Comparison of ENCODE assay signal across 8 cellular contexts in the genomic region with DNA sequence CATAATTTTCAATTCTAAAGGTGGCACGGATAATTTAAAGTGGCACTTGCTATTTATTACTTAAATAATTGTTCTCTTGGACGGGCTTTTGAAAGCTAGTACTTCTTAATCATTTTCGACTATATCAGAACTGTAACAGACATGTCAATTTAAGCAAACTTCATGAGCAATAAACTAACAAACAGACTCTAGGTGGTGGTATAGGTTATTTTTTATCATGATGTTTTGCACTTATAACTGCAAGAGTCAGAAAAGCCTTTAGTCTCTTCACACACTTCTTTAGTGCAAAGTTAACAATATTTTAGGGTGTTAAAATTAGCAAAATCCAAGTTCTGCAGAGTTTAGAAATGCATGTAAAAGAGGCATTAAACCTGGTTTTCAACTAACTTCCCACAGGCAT. TPM values are rescaled to one million over a fixed set of nuclear protein-coding genes. Genes with fewer than 3 reads are reported as not detected.
DNase-seq lines count a peak whose midpoint lies in the region; ATAC-seq, FAIRE-seq and TF ChIP-seq lines count a peak whose summit lies in the region.

No MANE protein-coding gene starts in this region.

- H3K4me2 ChIP-seq in HepG2 (ENCODE audit: low read depth, low read length) = peak overlapping the region; percentile 81

- H3K9ac ChIP-seq in HUES48 (ENCODE audit: low read depth, low read length) (no peak overlapping the region), HepG2 (ENCODE audit: insufficient read depth, low read depth, low read length) (peak overlapping the region; percentile 97)

- intact Hi-C loops in ascending aorta (cut with DNase I) = loop anchor here (10.0 kb wide), 2 partner anchors 422 to 1522 kb away; no protein-coding TSS in a partner anchor
- intact Hi-C loops in HepG2 (cut with micrococcal nuclease; ENCODE audit: unreplicated experiment) = loop anchor here (1.0 kb wide), 2 partner anchors 382 to 421 kb away; no protein-coding TSS in a partner anchor
- intact Hi-C loops in vagina (cut with DNase I) = loop anchor here (10.0 kb wide), 1 partner anchor 188 kb away; no protein-coding TSS in a partner anchor
- intact Hi-C loops in testis (cut with DNase I; ENCODE audit: low total_unique reads) = no loop called here

- peaks cover 85% of the 10 kb centered on the region for H3K79me2 ChIP-seq in HepG2 (ENCODE audit: insufficient read depth, low read length)

- no peaks in the 10 kb centered on the region for H3K27me3 ChIP-seq in AG04450 (ENCODE audit: control insufficient read depth, insufficient read depth, low read length)
- peaks cover 32% of the 10 kb centered on the region for H3K27me3 ChIP-seq in HUES48 (ENCODE audit: control insufficient read depth, insufficient read depth, low read length)
- H3K27me3 ChIP-seq in ascending aorta = no peaks in the 10 kb centered on the region
- peaks cover 0 to 4% of the 10 kb centered on the region in 2 experiments; a peak in 1 of 5 replicates for H3K27me3 ChIP-seq in HepG2 (ENCODE audit: control insufficient read depth in 1 of 2, insufficient read depth in 2 of 2, low read length in 2 of 2)
- H3K27me3 ChIP-seq in vagina = no peaks in the 10 kb centered on the region
- H3K27me3 ChIP-seq in testis = no peaks in the 10 kb centered on the region

- peaks cover 56% of the 10 kb centered on the region for H4K20me1 ChIP-seq in HepG2 (ENCODE audit: insufficient read depth, low read length)

- H3K4me1 ChIP-seq in HUES48 (ENCODE audit: control insufficient read depth, insufficient read depth, low read length) = peaks cover 57% of the 10 kb centered on the region
- peaks cover 0 to 34% of the 10 kb centered on the region in 2 donors for H3K4me1 ChIP-seq in ascending aorta
- H3K4me1 ChIP-seq in HepG2 (ENCODE audit: insufficient read depth, low read length) = peaks cover 57% of the 10 kb centered on the region
- peaks cover 42% of the 10 kb centered on the region for H3K4me1 ChIP-seq in vagina
- peaks cover 39% of the 10 kb centered on the region for H3K4me1 ChIP-seq in testis

- DNase-seq in AG04450 (ENCODE audit: low read depth, low spot score) (no peak), ascending aorta (ENCODE audit: low spot score in 2 of 2) (no peak), HepG2 (ENCODE audit: low spot score) (no peak), vagina (ENCODE audit: extremely low spot score in 2 of 2) (no peak), HK-2 (ENCODE audit: unreplicated experiment) (no peak), testis (no peak)
- no peak for DNase-seq in NK-92 treated with Interleukin-12 subunit alpha and Interleukin-12 subunit beta, amount 100 ng/mL, for 24 hours (lab: John Stamatoyannopoulos, UW)

- FAIRE-seq in HepG2 (lab: Jason Lieb, UNC) = no peak

- peak overlapping the region; percentile 81 for H3K4me3 ChIP-seq in AG04450 (ENCODE audit: low read depth, low read length)
- H3K4me3 ChIP-seq in HUES48 (ENCODE audit: low read depth, low read length) = peak overlapping the region; percentile 74
- H3K4me3 ChIP-seq in ascending aorta = peak overlapping the region; percentile 80 to 97
- H3K4me3 ChIP-seq in HepG2 (replicated peaks in 1 of 3; ENCODE audit: insufficient read depth in 1 of 3, low read depth in 2 of 3, low read length in 3 of 3) = peak overlapping the region; percentile 83 to 95 (median 92); a peak in 5 of 6 replicates
- H3K4me3 ChIP-seq in vagina = peak overlapping the region; percentile 90 to 98
- H3K4me3 ChIP-seq in testis = peak overlapping the region in 1 of 2 donors; percentile 97

- TF ChIP-seq POLR2A in HepG2 (IDR thresholded peaks at IDR 0.05; ENCODE audit: insufficient read depth in 1 of 2, low read depth in 2 of 2, low read length in 2 of 2) = no peak
- TF ChIP-seq POLR2A in vagina (IDR thresholded peaks at IDR 0.05) = no peak
- TF ChIP-seq POLR2A in testis (IDR thresholded peaks at IDR 0.05) = no peak

- in situ Hi-C loops in HepG2 (cut with HindIII; ENCODE audit: extremely low pct_ligation_motif_present, low pct_unique_long_range_greater_than_20kb) = loop anchor here (10.0 kb wide), 3 partner anchors 152 to 422 kb away; no protein-coding TSS in a partner anchor

- BruUV-seq in HepG2 (replicated peaks; lab: Mats Ljungman, UMichigan) = no TSS peak

- no peak for TF ChIP-seq RAD21 in HepG2 (CRISPR knock-in tag; IDR thresholded peaks at IDR 0.05)

- no peaks in the 10 kb centered on the region for H3K36me3 ChIP-seq in HUES48 (ENCODE audit: control insufficient read depth, insufficient read depth, low read length)
- no peaks in the 10 kb centered on the region for H3K36me3 ChIP-seq in ascending aorta
- no peaks in the 10 kb centered on the region for H3K36me3 ChIP-seq in HepG2 (replicated peaks in 1 of 2; ENCODE audit: control insufficient read depth in 1 of 2, insufficient read depth in 2 of 2, low read length in 2 of 2)
- no peaks in the 10 kb centered on the region for H3K36me3 ChIP-seq in vagina
- no peaks in the 10 kb centered on the region for H3K36me3 ChIP-seq in testis (ENCODE audit: low read depth, missing control alignments)

- TF ChIP-seq EP300 in HepG2 (IDR thresholded peaks at IDR 0.05; ENCODE audit: low read depth in 2 of 2, low read length in 2 of 2) = no peak
- TF ChIP-seq EP300 in HepG2 (CRISPR knock-in tag; IDR thresholded peaks at IDR 0.05; ENCODE audit: borderline replicate concordance) = no peak

- no peak for TF ChIP-seq CTCF in AG04450 (IDR thresholded peaks at IDR 0.05; ENCODE audit: low read depth, low read length)
- TF ChIP-seq CTCF in ascending aorta (IDR thresholded peaks at IDR 0.05) = no peak
- no peak for TF ChIP-seq CTCF in HepG2 (CRISPR knock-in tag; IDR thresholded peaks at IDR 0.05)
- TF ChIP-seq CTCF in vagina (IDR thresholded peaks at IDR 0.05) = no peak
- peak in 1 of 3 experiments; percentile 8 for TF ChIP-seq CTCF in testis (IDR thresholded peaks at IDR 0.05)

- H3K27ac ChIP-seq in AG04450 (ENCODE audit: low read depth, low read length) (no peak overlapping the region), HUES48 (ENCODE audit: low read depth, low read length) (no peak overlapping the region), ascending aorta (no peak overlapping the region), HepG2 (ENCODE audit: extremely low read length, insufficient read depth, low read length) (peak overlapping the region; percentile 95), vagina (peak overlapping the region; percentile 97), testis (peak overlapping the region in 1 of 2 donors; percentile 22)

- POLR2A ChIA-PET in AG04450 (lab: Yijun Ruan, JAX) (no interaction called here), HepG2 (lab: Yijun Ruan, JAX) (no interaction called here)

- CTCF ChIA-PET in AG04450 (lab: Charles Lee) = no interaction called here
- CTCF ChIA-PET in HepG2 (lab: Yijun Ruan, JAX; ENCODE audit: low intra/inter-chr PET ratio, low total read pairs) = no interaction called here

- no peak overlapping the region for H2AFZ ChIP-seq in HepG2 (ENCODE audit: low read length)

- H3K9me3 ChIP-seq in AG04450 (ENCODE audit: control insufficient read depth, insufficient read depth, low read length) (no peaks in the 10 kb centered on the region), HUES48 (ENCODE audit: control insufficient read depth, insufficient read depth, low read length) (no peaks in the 10 kb centered on the region), ascending aorta (no peaks in the 10 kb centered on the region), HepG2 (ENCODE audit: low read length) (no peaks in the 10 kb centered on the region), vagina (no peaks in the 10 kb centered on the region), testis (no peaks in the 10 kb centered on the region)

- WGBS in HepG2 (ENCODE audit: low lambda C conversion rate) = 0% methylated on average over 3 of the region's 3 CpGs
- 25 to 32% methylated on average over 3 of the region's 3 CpGs for WGBS in testis, 2 donors

- ATAC-seq in HepG2 = no peak

TF ChIP-seq in HepG2, 621 proteins besides CTCF, POLR2A, EP300 and RAD21 (continues in another document):
- TF ChIP-seq SAP130 (CRISPR knock-in tag; IDR thresholded peaks at IDR 0.05; ENCODE audit: low read depth) (peak; percentile 2; the same call in 1 of the 2 replicates), RBFOX2 (IDR thresholded peaks at IDR 0.05; ENCODE audit: low read depth, low read length) (0 out of 2 replicates have a peak, but pooled peaks have one; percentile 2), RFX3 (CRISPR knock-in tag; IDR thresholded peaks at IDR 0.05) (no peak), ZNF782 (CRISPR knock-in tag; IDR thresholded peaks at IDR 0.05; ENCODE audit: borderline replicate concordance) (no peak)

RNA-seq across cellular contexts. Expression of a gene that starts 2.2 kb away (rescaled TPM):
- polyA plus RNA-seq in AG04450 (2011; rRNA removed) = 18.7 and 22.6 TPM in 2 replicates
- 32.6 and 63.7 TPM in 2 replicates for polyA minus RNA-seq in AG04450 (2011; rRNA and poly(A)+ RNA removed)
- total RNA-seq in ascending aorta = 4.8 TPM
- total RNA-seq in HepG2 (2016; rRNA removed; fragmentation: Illumina TruSeq; extraction: Trizol) = 69.0 and 99.0 TPM in 2 replicates
- total RNA-seq in HepG2 (2016; cell fraction: cytosol; rRNA removed; fragmentation: Illumina TruSeq; extraction: Trizol; ENCODE audit: low read depth) = 27.6 and 36.4 TPM in 2 replicates
- total RNA-seq in HepG2 (2016; cell fraction: insoluble cytoplasmic fraction; rRNA removed; fragmentation: Illumina TruSeq; extraction: Trizol) = 66.8 and 94.5 TPM in 2 replicates
- total RNA-seq in HepG2 (2016; cell fraction: membrane; rRNA removed; fragmentation: Illumina TruSeq; extraction: Trizol) = 25.1 and 28.0 TPM in 2 replicates
- total RNA-seq in HepG2 (2016; cell fraction: nucleus; rRNA removed; fragmentation: Illumina TruSeq; extraction: Trizol) = 94.9 and 106 TPM in 2 replicates
- polyA plus RNA-seq in HepG2 (2011; rRNA removed) = 18.1 and 21.0 TPM in 2 replicates
- polyA plus RNA-seq in HepG2 (2011; cell fraction: cytosol; rRNA removed) = 7.6 and 13.3 TPM in 2 replicates
- 13.9 and 17.0 TPM in 2 replicates for polyA plus RNA-seq in HepG2 (2011; cell fraction: nucleus; rRNA removed)
- polyA plus RNA-seq in HepG2 (2012) = 28.1 and 32.1 TPM in 2 replicates
- polyA plus RNA-seq in HepG2 (2016; cell fraction: cytosol; fragmentation: Illumina TruSeq; extraction: Trizol; ENCODE audit: low read depth) = 1.1 and 1.3 TPM in 2 replicates
- 40.5 and 44.9 TPM in 2 replicates for polyA plus RNA-seq in HepG2 (2016; cell fraction: insoluble cytoplasmic fraction; fragmentation: Illumina TruSeq; extraction: Trizol; ENCODE audit: low read depth)
- polyA plus RNA-seq in HepG2 (2016; cell fraction: membrane; fragmentation: Illumina TruSeq; extraction: Trizol; ENCODE audit: low read depth) = 4.3 and 4.9 TPM in 2 replicates
- 46.0 and 49.0 TPM in 2 replicates for polyA plus RNA-seq in HepG2 (2016; cell fraction: nucleus; fragmentation: Illumina TruSeq; extraction: Trizol; ENCODE audit: insufficient read depth, low read depth)
- polyA minus RNA-seq in HepG2 (2011; rRNA and poly(A)+ RNA removed; ENCODE audit: low replicate concordance) = 5.6 and 32.4 TPM in 2 replicates
- polyA minus RNA-seq in HepG2 (2011; cell fraction: cytosol; rRNA and poly(A)+ RNA removed) = 42.3 and 56.3 TPM in 2 replicates
- 188 and 226 TPM in 2 replicates for polyA minus RNA-seq in HepG2 (2011; cell fraction: nucleus; rRNA and poly(A)+ RNA removed)
- 30.9 TPM for total RNA-seq in vagina
- 10 to 100 TPM; 26.8 to 36.1 TPM for total RNA-seq in testis
- polyA plus RNA-seq in testis (ENCODE audit: insufficient read depth, low read depth, low replicate concordance) = 18.0 TPM

Comparison
In these comparisons a context has a peak if more than half of its experiments do, and no peak if none do; other contexts are left out.
1. H3K27ac ChIP-seq: peak in HepG2 (single experiment) and vagina (single experiment); none in AG04450 (single experiment), HUES48 (single experiment) and ascending aorta (0 of 2).